11 cellular contexts compared by ENCODE assay signal in genomic region chr9:77952641-77953341, GRCh38.
DNase-seq lines count a peak whose midpoint lies in the region; ATAC-seq and TF ChIP-seq lines count a peak whose summit lies in the region.
"Had no signal": no experiment of that assay in that cellular context is flagged by ENCODE, and none has a peak within 500 bp of the region (broad histone marks: within the 10 kb centered on the region; RNA-seq: fewer than 3 reads in every experiment).

No MANE protein-coding gene starts in this region.

- H3K4me1 ChIP-seq in colonic mucosa (peaks cover 5% of the 10 kb centered on the region), mucosa of descending colon (ENCODE audit: low read depth) (peaks cover 27% of the 10 kb centered on the region), HAP-1 (peaks cover 2% of the 10 kb centered on the region)

- H3K9me3 ChIP-seq in AG04450 (ENCODE audit: control insufficient read depth, insufficient read depth, low read length): no peaks in the 10 kb centered on the region
- no peaks in the 10 kb centered on the region for H3K9me3 ChIP-seq in MG63
- H3K9me3 ChIP-seq in colonic mucosa: no peaks in the 10 kb centered on the region
- H3K9me3 ChIP-seq in mucosa of descending colon: no peaks in the 10 kb centered on the region
- H3K9me3 ChIP-seq in HAP-1: no peaks in the 10 kb centered on the region
- H3K9me3 ChIP-seq: BLaER1 treated with 17β-estradiol and CSF1 and Interleukin-3, amounts not matched to agents 10 nM and 100 nM had no signal

- CTCF ChIA-PET in AG04450 (lab: Charles Lee): no interaction called here
- CTCF ChIA-PET in activated CD4-positive, alpha-beta T cell treated with anti-CD3 and anti-CD28 coated beads, Interleukin-2, amount 10 ng/mL, durations not matched to agents 7 days and 5 days (lab: Charles Lee): no interaction called here

- H3K4me3 ChIP-seq in AG04450 (ENCODE audit: low read depth, low read length): peak overlapping the region; percentile 8
- H3K4me3 ChIP-seq in MG63: no peak overlapping the region
- no peak overlapping the region for H3K4me3 ChIP-seq in colonic mucosa
- H3K4me3 ChIP-seq in mucosa of descending colon: no peak overlapping the region
- H3K4me3 ChIP-seq in HAP-1: no peak overlapping the region
- H3K4me3 ChIP-seq: BLaER1 treated with 17β-estradiol and CSF1 and Interleukin-3, amounts not matched to agents 10 nM and 100 nM had no signal

- no peaks in the 10 kb centered on the region for H3K9me3 Mint-ChIP-seq in activated CD4-positive, alpha-beta T cell treated with anti-CD3 and anti-CD28 coated beads, Interleukin-2, amount 10 ng/mL, durations not matched to agents 7 days and 5 days
- H3K9me3 Mint-ChIP-seq: activated naive CD4-positive, alpha-beta T cell treated with anti-CD3 and anti-CD28 coated beads, Interleukin-2, amount 10 ng/mL, durations not matched to agents 7 days and 5 days had no signal

- intact Hi-C loops in colonic mucosa (cut with DNase I): no loop called here
- intact Hi-C loops in mucosa of descending colon (cut with DNase I, micrococcal nuclease): no loop called here

- DNase-seq in AG04450 (ENCODE audit: low read depth, low spot score) (no peak), MG63 (peak; percentile 2), colonic mucosa (no peak), mucosa of descending colon (no peak), HAP-1 (ENCODE audit: low spot score in 2 of 2) (no peak), NCI-H1436 (lab: John Stamatoyannopoulos, UW) (no peak), ureter (ENCODE audit: low spot score) (no peak)
- DNase-seq in activated CD4-positive, alpha-beta T cell treated with anti-CD3 and anti-CD28 coated beads, Interleukin-2, amount 10 ng/mL, durations not matched to agents 7 days and 5 days: no peak
- DNase-seq: activated naive CD4-positive, alpha-beta T cell treated with anti-CD3 and anti-CD28 coated beads, Interleukin-2, amount 10 ng/mL, durations not matched to agents 7 days and 5 days; stimulated activated CD4-positive, alpha-beta T cell treated with anti-CD3 and anti-CD28 coated beads, Interleukin-12 subunit alpha, Interleukin-12 subunit beta, amount 100 ng/mL, for 4 hours had no signal

- H3K9ac ChIP-seq in colonic mucosa (ENCODE audit: low read depth in 2 of 2, low read length in 2 of 2): no peak overlapping the region
- H3K9ac ChIP-seq: BLaER1 treated with 17β-estradiol and CSF1 and Interleukin-3, amounts not matched to agents 10 nM and 100 nM had no signal

- H3K4me3 Mint-ChIP-seq in activated CD4-positive, alpha-beta T cell treated with anti-CD3 and anti-CD28 coated beads, Interleukin-2, amount 10 ng/mL, durations not matched to agents 7 days and 5 days: no peak overlapping the region
- H3K4me3 Mint-ChIP-seq: activated naive CD4-positive, alpha-beta T cell treated with anti-CD3 and anti-CD28 coated beads, Interleukin-2, amount 10 ng/mL, durations not matched to agents 7 days and 5 days had no signal

- POLR2A ChIA-PET in AG04450 (lab: Yijun Ruan, JAX): no interaction called here
- POLR2A ChIA-PET in activated CD4-positive, alpha-beta T cell treated with anti-CD3 and anti-CD28 coated beads, Interleukin-2, amount 10 ng/mL, durations not matched to agents 7 days and 5 days (lab: Charles Lee): no interaction called here

- no peaks in the 10 kb centered on the region for H3K27me3 Mint-ChIP-seq in activated CD4-positive, alpha-beta T cell treated with anti-CD3 and anti-CD28 coated beads, Interleukin-2, amount 10 ng/mL, durations not matched to agents 7 days and 5 days
- H3K27me3 Mint-ChIP-seq: activated naive CD4-positive, alpha-beta T cell treated with anti-CD3 and anti-CD28 coated beads, Interleukin-2, amount 10 ng/mL, durations not matched to agents 7 days and 5 days had no signal

- no peak for TF ChIP-seq CTCF in AG04450 (IDR thresholded peaks at IDR 0.05; ENCODE audit: low read depth, low read length)
- TF ChIP-seq CTCF in colonic mucosa (IDR thresholded peaks at IDR 0.05): no peak
- TF ChIP-seq CTCF in mucosa of descending colon (IDR thresholded peaks at IDR 0.05): no peak

- peak; percentile 38 for ATAC-seq in mucosa of descending colon

- H3K27ac Mint-ChIP-seq in activated CD4-positive, alpha-beta T cell treated with anti-CD3 and anti-CD28 coated beads, Interleukin-2, amount 10 ng/mL, durations not matched to agents 7 days and 5 days: no peak overlapping the region
- H3K27ac Mint-ChIP-seq: activated naive CD4-positive, alpha-beta T cell treated with anti-CD3 and anti-CD28 coated beads, Interleukin-2, amount 10 ng/mL, durations not matched to agents 7 days and 5 days had no signal

- peaks cover 16% of the 10 kb centered on the region for H3K4me1 Mint-ChIP-seq in activated CD4-positive, alpha-beta T cell treated with anti-CD3 and anti-CD28 coated beads, Interleukin-2, amount 10 ng/mL, durations not matched to agents 7 days and 5 days

- in situ Hi-C loops in HAP-1 (cut with MboI; ENCODE audit: low sequenced_read_pairs): no loop called here

- H3K27ac ChIP-seq in AG04450 (ENCODE audit: low read depth, low read length) (no peak overlapping the region), colonic mucosa (peak overlapping the region; percentile 5)

- no peaks in the 10 kb centered on the region for H3K36me3 Mint-ChIP-seq in activated CD4-positive, alpha-beta T cell treated with anti-CD3 and anti-CD28 coated beads, Interleukin-2, amount 10 ng/mL, durations not matched to agents 7 days and 5 days (ENCODE audit: low read depth)

- no peaks in the 10 kb centered on the region for H3K27me3 ChIP-seq in AG04450 (ENCODE audit: control insufficient read depth, insufficient read depth, low read length)
- no peaks in the 10 kb centered on the region for H3K27me3 ChIP-seq in MG63
- no peaks in the 10 kb centered on the region for H3K27me3 ChIP-seq in colonic mucosa
- no peaks in the 10 kb centered on the region for H3K27me3 ChIP-seq in HAP-1 (ENCODE audit: low read depth)
- H3K27me3 ChIP-seq: BLaER1 treated with 17β-estradiol and CSF1 and Interleukin-3, amounts not matched to agents 10 nM and 100 nM had no signal

- H3K36me3 ChIP-seq in MG63: no peaks in the 10 kb centered on the region
- H3K36me3 ChIP-seq in colonic mucosa: no peaks in the 10 kb centered on the region
- no peaks in the 10 kb centered on the region for H3K36me3 ChIP-seq in mucosa of descending colon (ENCODE audit: low read depth)
- H3K36me3 ChIP-seq in HAP-1 (replicated peaks): no peaks in the 10 kb centered on the region
